In the genomic region with DNA sequence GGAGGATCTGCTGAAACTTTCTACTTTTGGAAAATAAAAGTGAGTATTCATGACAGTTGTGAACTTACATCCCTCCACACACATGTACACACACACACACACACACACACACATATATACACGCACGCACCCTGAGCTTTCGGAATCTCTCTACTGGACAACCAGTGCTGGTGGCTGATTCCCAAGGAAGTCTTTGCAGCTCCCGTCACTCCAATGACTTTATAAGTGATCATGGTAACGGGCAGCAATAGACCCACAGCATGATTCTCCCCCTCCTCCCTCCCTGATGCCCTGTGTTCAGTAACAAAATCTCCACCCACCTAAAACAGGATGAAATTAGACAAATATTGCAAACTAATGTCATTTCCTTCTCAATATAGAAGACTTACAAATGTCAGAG, we compare ENCODE assay signal across 19 cellular contexts.
DNase-seq lines count a peak whose midpoint lies in the region; ATAC-seq and TF ChIP-seq lines count a peak whose summit lies in the region.
"Had no signal": no experiment of that assay in that cellular context is flagged by ENCODE, and none has a peak within 500 bp of the region (broad histone marks: within the 10 kb centered on the region; RNA-seq: fewer than 3 reads in every experiment).

No MANE protein-coding gene starts in this region.

- ATAC-seq in sciatic nerve, result peak; percentile 69
- ATAC-seq in GM21529 (IDR thresholded peaks at IDR 0.05; ENCODE audit: unreplicated experiment), result no peak
- ATAC-seq in HG03097 (IDR thresholded peaks at IDR 0.05; ENCODE audit: low FRiP score, unreplicated experiment), result no peak
- ATAC-seq: Panc1 had no signal

- peak overlapping the region; percentile 13 for H2AK5ac ChIP-seq in mesenchymal stem cell (ENCODE audit: low read length, severe bottlenecking)

- WGBS in mesenchymal stem cell, result 84% methylated on average over 5 of the region's 5 CpGs

- no peak overlapping the region for H2BK12ac ChIP-seq in mesenchymal stem cell (ENCODE audit: low read length in 2 of 2)

- H4K91ac ChIP-seq in mesenchymal stem cell (ENCODE audit: low read length), result no peak overlapping the region

- H3K9me3 ChIP-seq in adipocyte (ENCODE audit: control insufficient read depth, low read length), result no peaks in the 10 kb centered on the region
- no peaks in the 10 kb centered on the region for H3K9me3 ChIP-seq in mesenchymal stem cell (ENCODE audit: control insufficient read depth, low read length)
- no peaks in the 10 kb centered on the region for H3K9me3 ChIP-seq in vagina
- H3K9me3 ChIP-seq: BE2C had no signal

- H2BK15ac ChIP-seq in mesenchymal stem cell (ENCODE audit: low read depth, poor library complexity, severe bottlenecking), result no peak overlapping the region

- no peak overlapping the region for H3K4ac ChIP-seq in mesenchymal stem cell (ENCODE audit: low read depth in 1 of 2, low read length in 2 of 2)

- no peak overlapping the region for H3K27ac ChIP-seq in mesenchymal stem cell (ENCODE audit: low read length, poor library complexity, severe bottlenecking)
- peak overlapping the region; percentile 48 for H3K27ac ChIP-seq in vagina

- peak overlapping the region; percentile 16 for H3K9ac ChIP-seq in adipocyte (ENCODE audit: low read length)
- peak overlapping the region; percentile 65 for H3K9ac ChIP-seq in mesenchymal stem cell (ENCODE audit: low read length)

- H3K36me3 ChIP-seq in adipocyte (ENCODE audit: control insufficient read depth, insufficient read depth, low read length, severe bottlenecking) (no peaks in the 10 kb centered on the region), mesenchymal stem cell (ENCODE audit: control insufficient read depth in 1 of 2, insufficient read depth in 2 of 2, low read depth in 1 of 2, low read length in 2 of 2) (no peaks in the 10 kb centered on the region), vagina (no peaks in the 10 kb centered on the region)
- H3K36me3 ChIP-seq: BE2C had no signal

- H3K4me1 ChIP-seq in adipocyte (ENCODE audit: control insufficient read depth, insufficient read depth, low read length) (peaks cover 51% of the 10 kb centered on the region), mesenchymal stem cell (ENCODE audit: control insufficient read depth, insufficient read depth, low read depth, low read length) (peaks cover 1% of the 10 kb centered on the region), vagina (peaks cover 5% of the 10 kb centered on the region)
- H3K4me1 ChIP-seq: BE2C had no signal

- H3K14ac ChIP-seq in mesenchymal stem cell (ENCODE audit: low read length in 2 of 2), result no peak overlapping the region

- DNase-seq in adipocyte (ENCODE audit: low read depth) (no peak), mesenchymal stem cell (no peak), sciatic nerve (ENCODE audit: low spot score) (no peak), vagina (ENCODE audit: extremely low spot score in 2 of 2) (no peak), GM19240 (ENCODE audit: insufficient read length, low spot score) (no peak)
- DNase-seq: BE2C, DMS53, GDM1, GOT3, HCEC 1CT, NCI-H1694, NCI-H2081, NCI-H2171, NCI-H345, NCI-H524, NCI-H774 had no signal

- no peak for TF ChIP-seq POLR2A in vagina (IDR thresholded peaks at IDR 0.05)

- no peak overlapping the region for H2AFZ ChIP-seq in mesenchymal stem cell (ENCODE audit: low read depth, low read length)

- no peaks in the 10 kb centered on the region for H3K79me1 ChIP-seq in mesenchymal stem cell (replicated peaks; ENCODE audit: low read length, poor library complexity, severe bottlenecking)

- H3K4me3 ChIP-seq in adipocyte (ENCODE audit: low read length) (peak overlapping the region; percentile 28), mesenchymal stem cell (ENCODE audit: insufficient read depth in 1 of 2, low read depth in 1 of 2, low read length in 2 of 2) (peak overlapping the region in 1 of 2 experiments; percentile 42), vagina (no peak overlapping the region)

- no peak overlapping the region for H4K8ac ChIP-seq in mesenchymal stem cell (ENCODE audit: low read length)

- intact Hi-C loops in sciatic nerve (cut with DNase I), result no loop called here
- intact Hi-C loops in vagina (cut with DNase I), result no loop called here

- H3K27me3 ChIP-seq in adipocyte (replicated peaks; ENCODE audit: control insufficient read depth, insufficient read depth, low read length) (no peaks in the 10 kb centered on the region), mesenchymal stem cell (ENCODE audit: control insufficient read depth in 1 of 2, insufficient read depth in 1 of 2, low read length in 2 of 2) (no peaks in the 10 kb centered on the region), vagina (no peaks in the 10 kb centered on the region)
- H3K27me3 ChIP-seq: BE2C had no signal

- no peak overlapping the region for H3K4me2 ChIP-seq in mesenchymal stem cell (ENCODE audit: low read length, poor library complexity, severe bottlenecking)

- no peak overlapping the region for H2BK120ac ChIP-seq in mesenchymal stem cell (ENCODE audit: low read depth, low read length)

- H3K23ac ChIP-seq in mesenchymal stem cell (ENCODE audit: low read length in 2 of 2), result no peak overlapping the region

- H2BK5ac ChIP-seq in mesenchymal stem cell (ENCODE audit: low read depth, low read length, poor library complexity, severe bottlenecking), result no peak overlapping the region

- H3K18ac ChIP-seq in mesenchymal stem cell (ENCODE audit: low read depth in 1 of 2, low read length in 2 of 2), result no peak overlapping the region

- no peak for TF ChIP-seq CTCF in vagina (IDR thresholded peaks at IDR 0.05)
